Comparison of ENCODE assay signal across 12 cellular contexts in the genomic region with DNA sequence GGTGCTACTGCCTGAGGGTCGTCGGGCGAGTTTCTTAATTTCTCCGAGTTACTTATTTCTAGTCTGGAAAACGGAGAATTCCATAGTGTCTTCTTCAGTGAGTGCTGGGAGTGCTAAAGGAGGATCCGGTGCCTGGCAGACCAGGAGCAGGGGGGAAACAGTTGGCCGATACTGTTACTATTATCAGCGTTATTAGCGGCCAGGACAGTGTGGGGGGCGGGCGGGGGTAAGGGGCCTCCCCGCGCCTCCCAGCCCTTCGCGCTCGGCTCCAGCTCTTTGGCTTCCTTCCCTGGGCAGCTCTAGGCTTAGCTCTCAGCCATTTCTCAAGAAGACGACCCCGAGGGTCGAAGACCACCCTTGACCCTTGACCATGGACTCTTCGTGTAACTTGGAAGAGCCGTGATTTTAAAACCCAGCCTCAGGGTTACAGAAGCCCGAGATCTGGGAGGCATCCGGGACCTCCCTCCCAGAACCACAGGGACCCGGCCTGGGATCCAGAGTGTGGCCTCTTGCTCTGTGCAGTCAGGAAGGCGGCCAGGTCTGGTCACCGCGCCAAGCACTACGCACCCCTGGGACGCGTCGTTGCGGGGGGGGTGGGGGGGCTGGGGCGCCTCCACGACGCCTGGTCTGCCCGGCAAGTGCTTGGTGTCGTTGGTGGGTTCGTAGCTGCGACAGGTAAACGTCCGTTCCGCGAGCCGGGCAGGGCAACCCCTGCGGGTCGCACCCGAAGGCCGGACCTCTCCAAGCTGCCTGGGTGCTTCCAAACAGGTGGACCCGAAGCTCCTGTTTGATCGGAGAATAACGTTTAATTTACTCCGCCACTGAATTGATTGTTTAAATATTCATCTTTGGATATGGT. TPM values are rescaled to one million over a fixed set of nuclear protein-coding genes. Genes with fewer than 3 reads are reported as not detected.
DNase-seq lines count a peak whose midpoint lies in the region; ATAC-seq, FAIRE-seq and TF ChIP-seq lines count a peak whose summit lies in the region.
"Not testable (repeated sequence)": the region's sequence is repeated elsewhere in the genome, so short reads cannot be mapped to it uniquely, and the experiment has no call there.
"Had no signal": no experiment of that assay in that cellular context is flagged by ENCODE, and none has a peak within 500 bp of the region (broad histone marks: within the 10 kb centered on the region; RNA-seq: fewer than 3 reads in every experiment).

No MANE protein-coding gene starts in this region.

- ATAC-seq in GM12878 (peak; percentile 38; the same call in 2 of the 3 replicates), Right ventricle myocardium inferior (peak; percentile 48), right cardiac atrium (peak; percentile 50 to 78), HepG2 (peak; percentile 84)

- not testable (repeated sequence) for H3K27ac Mint-ChIP-seq in H9; osteocyte (ENCODE audit: unreplicated experiment)

- H3K14ac ChIP-seq in H9 (ENCODE audit: insufficient read depth, low read length), result not testable (repeated sequence)

- H3K4ac ChIP-seq in H9 (ENCODE audit: low read depth, low read length), result not testable (repeated sequence)

- H3K56ac ChIP-seq in H9 (ENCODE audit: insufficient read length, low read depth, low read length), result not testable (repeated sequence)

- intact Hi-C loops in GM12878 (cut with micrococcal nuclease; ENCODE audit: unreplicated experiment); Right ventricle myocardium inferior (cut with DNase I); right cardiac atrium (cut with DNase I); HepG2 (cut with micrococcal nuclease; ENCODE audit: unreplicated experiment); spleen (cut with DNase I; ENCODE audit: low total_unique reads): not testable (repeated sequence)

- not testable (repeated sequence) for H4K8ac ChIP-seq in H9 (replicated peaks; ENCODE audit: insufficient read length, low read depth, low read length)

- not testable (repeated sequence) for H3T11ph ChIP-seq in H9 (ENCODE audit: low read length)

- not testable (repeated sequence) for H4K20me1 ChIP-seq in H9 (ENCODE audit: control insufficient read depth, insufficient read depth, insufficient read length); GM12878 (ENCODE audit: control insufficient read depth, insufficient read depth); HepG2 (ENCODE audit: insufficient read depth, low read length)

- H2AK5ac ChIP-seq in H9 (ENCODE audit: insufficient read length, low read length), result not testable (repeated sequence)

- H3K4me2 ChIP-seq in H9 (ENCODE audit: insufficient read depth, insufficient read length, low read length); GM12878 (ENCODE audit: control insufficient read depth, insufficient read depth): not testable (repeated sequence)
- H3K4me2 ChIP-seq in HepG2 (ENCODE audit: low read depth, low read length), result 0 out of 2 replicates have a peak overlapping the region, but pooled peaks have one; percentile 12

- H2BK20ac ChIP-seq in H9 (ENCODE audit: low read depth, low read length, poor library complexity, severe bottlenecking), result not testable (repeated sequence)

- not testable (repeated sequence) for H3K4me3 Mint-ChIP-seq in H9; osteocyte (ENCODE audit: unreplicated experiment)

- peaks cover 13% of the 10 kb centered on the region for H3K27me3 Mint-ChIP-seq in H9 (ENCODE audit: low read depth)
- not testable (repeated sequence) for H3K27me3 Mint-ChIP-seq in osteocyte (ENCODE audit: unreplicated experiment)

- H3K27me3 ChIP-seq in H9 (ENCODE audit: insufficient read depth, low read length); GM12878 (replicated peaks in 1 of 2; ENCODE audit: control insufficient read depth in 2 of 2, insufficient read depth in 2 of 2, low read length in 1 of 2); right cardiac atrium (ENCODE audit: control insufficient read depth, insufficient read depth); HepG2 (ENCODE audit: control insufficient read depth in 1 of 2, insufficient read depth in 2 of 2, low read length in 2 of 2): not testable (repeated sequence)
- H3K27me3 ChIP-seq in spleen (replicated peaks in 1 of 7), result peaks cover 0 to 27% (median 0%) of the 10 kb centered on the region in 7 donors

- H2BK5ac ChIP-seq in H9 (ENCODE audit: insufficient read length, low read length), result not testable (repeated sequence)

- H3K23ac ChIP-seq in H9 (ENCODE audit: insufficient read length, low read depth, low read length), result not testable (repeated sequence)

- not testable (repeated sequence) for H2BK15ac ChIP-seq in H9 (ENCODE audit: low read depth, low read length)

- not testable (repeated sequence) for H3K36me3 Mint-ChIP-seq in H9 (ENCODE audit: insufficient read depth in 1 of 3, low read depth in 3 of 3); osteocyte (ENCODE audit: unreplicated experiment)

- H3K27ac ChIP-seq in H9 (ENCODE audit: insufficient read length, low read depth, low read length); GM12878 (ENCODE audit: control insufficient read depth, insufficient read depth); right cardiac atrium (ENCODE audit: low read length); HepG2 (ENCODE audit: extremely low read length, insufficient read depth, low read length); spleen: not testable (repeated sequence)

- not testable (repeated sequence) for H3K9me3 Mint-ChIP-seq in H9; osteocyte (ENCODE audit: unreplicated experiment)

- H4K91ac ChIP-seq in H9 (ENCODE audit: insufficient read length, low read depth, low read length), result not testable (repeated sequence)

- BruUV-seq in GM12878 (replicated peaks; lab: Mats Ljungman, UMichigan); HepG2 (replicated peaks; lab: Mats Ljungman, UMichigan): not testable (repeated sequence)

- not testable (repeated sequence) for H3K9ac ChIP-seq in H9 (ENCODE audit: extremely low read depth, insufficient read length, low read length); GM12878 (ENCODE audit: control insufficient read depth, insufficient read depth, low read length); HepG2 (ENCODE audit: insufficient read depth, low read depth, low read length)

- H4K5ac ChIP-seq in H9 (ENCODE audit: insufficient read length, low read depth, low read length), result not testable (repeated sequence)

- TF ChIP-seq POLR2A in GM12878 (IDR thresholded peaks at IDR 0.05; ENCODE audit: low read depth, low read length); HepG2 (IDR thresholded peaks at IDR 0.05; ENCODE audit: insufficient read depth in 1 of 2, low read depth in 2 of 2, low read length in 2 of 2); spleen (IDR thresholded peaks at IDR 0.05): not testable (repeated sequence)

- H3K23me2 ChIP-seq in H9 (ENCODE audit: insufficient read length, low read depth, low read length, poor library complexity, severe bottlenecking), result not testable (repeated sequence)

- H3K79me1 ChIP-seq in H9 (ENCODE audit: insufficient read depth, low read depth, low read length, poor library complexity, severe bottlenecking), result not testable (repeated sequence)

- in situ Hi-C loops in GM12878 (cut with MboI); HepG2 (cut with HindIII; ENCODE audit: extremely low pct_ligation_motif_present, low pct_unique_long_range_greater_than_20kb): not testable (repeated sequence)

- POLR2A ChIA-PET in GM12878 (lab: Charles Lee); HepG2 (lab: Yijun Ruan, JAX): not testable (repeated sequence)

- DNase-seq in H9 (peak; percentile 24), right cardiac atrium (peak in 2 of 3 donors; percentile 4 to 32), osteocyte (ENCODE audit: extremely low spot score, unreplicated experiment) (peak; percentile 77), spleen (peak; percentile 36)
- not testable (repeated sequence) for DNase-seq in GM12878 (ENCODE audit: low read depth, low spot score); Right ventricle myocardium inferior (ENCODE audit: missing footprints); HepG2 (ENCODE audit: low spot score)

- SMC1A ChIA-PET in GM12878 (lab: Charles Lee; ENCODE audit: uncharacterized antibody, unreplicated experiment), result not testable (repeated sequence)

- not testable (repeated sequence) for FAIRE-seq in GM12878 (lab: Jason Lieb, UNC); HepG2 (lab: Jason Lieb, UNC)

- TF ChIP-seq EP300 in GM12878 (IDR thresholded peaks at IDR 0.05; ENCODE audit: borderline replicate concordance in 1 of 2, control insufficient read depth in 1 of 2, low read depth in 2 of 2, low read length in 2 of 2); HepG2 (IDR thresholded peaks at IDR 0.05; ENCODE audit: low read depth in 2 of 2, low read length in 2 of 2); HepG2 (CRISPR knock-in tag; IDR thresholded peaks at IDR 0.05; ENCODE audit: borderline replicate concordance): not testable (repeated sequence)

- no CpG with 5 or more reads among the region's 52 CpGs for WGBS in H9 (ENCODE audit: extremely low coverage, insufficient read length, low lambda C conversion rate)
- WGBS in GM12878 (ENCODE audit: insufficient coverage, insufficient replicate concordance, low lambda C conversion rate, missing lambda C conversion rate), result 62% methylated on average over 33 of the region's 52 CpGs
- 27% methylated on average over 34 of the region's 52 CpGs for WGBS in right cardiac atrium
- WGBS in HepG2 (ENCODE audit: low lambda C conversion rate), result 62% methylated on average over 28 of the region's 52 CpGs
- WGBS in spleen, 5 donors, result 12 to 33% (median 27%) methylated on average over 7 to 35 of the region's 52 CpGs; no CpG with 5 or more reads in 1 of the 5 donors

- H3K79me2 ChIP-seq in H9 (ENCODE audit: insufficient read depth, low read length); GM12878 (ENCODE audit: control insufficient read depth, insufficient read depth, low read length); HepG2 (ENCODE audit: insufficient read depth, low read length): not testable (repeated sequence)

- not testable (repeated sequence) for H3K36me3 ChIP-seq in GM12878 (ENCODE audit: control insufficient read depth in 2 of 2, insufficient read depth in 2 of 2, low read length in 1 of 2); HepG2 (replicated peaks in 1 of 2; ENCODE audit: control insufficient read depth in 1 of 2, insufficient read depth in 2 of 2, low read length in 2 of 2); spleen

- H3K4me1 Mint-ChIP-seq in H9; osteocyte (ENCODE audit: unreplicated experiment): not testable (repeated sequence)

- CTCF ChIA-PET in GM12878 (lab: Yijun Ruan, JAX); HepG2 (lab: Yijun Ruan, JAX; ENCODE audit: low intra/inter-chr PET ratio, low total read pairs): not testable (repeated sequence)

- not testable (repeated sequence) for H3K18ac ChIP-seq in H9 (ENCODE audit: insufficient read length, low read depth, low read length)

- not testable (repeated sequence) for H2BK120ac ChIP-seq in H9 (ENCODE audit: low read depth, low read length, poor library complexity, severe bottlenecking)

- TF ChIP-seq RAD21 in GM12878 (IDR thresholded peaks at IDR 0.05; ENCODE audit: insufficient read depth, low read depth, low read length); HepG2 (CRISPR knock-in tag; IDR thresholded peaks at IDR 0.05): not testable (repeated sequence)

- not testable (repeated sequence) for H3K4me1 ChIP-seq in H9 (ENCODE audit: insufficient read depth, low read length); GM12878 (ENCODE audit: control insufficient read depth, insufficient read depth, low read length); right cardiac atrium (ENCODE audit: control insufficient read depth, insufficient read depth, low read length); HepG2 (ENCODE audit: insufficient read depth, low read length); spleen

- not testable (repeated sequence) for TF ChIP-seq CTCF in H9 (conservative IDR thresholded peaks at IDR 0.05); GM12878 (IDR thresholded peaks at IDR 0.05 in 2 of 3, conservative IDR thresholded peaks at IDR 0.05 in 1 of 3; ENCODE audit: control insufficient read depth in 2 of 3, extremely low read depth in 1 of 3, insufficient read depth in 1 of 3, low read depth in 3 of 3, low read length in 3 of 3); HepG2 (CRISPR knock-in tag; IDR thresholded peaks at IDR 0.05); osteocyte (IDR thresholded peaks at IDR 0.05); spleen (IDR thresholded peaks at IDR 0.05 in 8 of 11, conservative IDR thresholded peaks at IDR 0.05 in 3 of 11)

- not testable (repeated sequence) for H3K9me3 ChIP-seq in H9 (ENCODE audit: control insufficient read depth, low read depth, low read length); GM12878 (replicated peaks; ENCODE audit: control insufficient read depth, insufficient read depth, low read length); right cardiac atrium (ENCODE audit: control insufficient read depth, low read length); HepG2 (ENCODE audit: low read length); spleen

- not testable (repeated sequence) for H3K4me3 ChIP-seq in GM12878; right cardiac atrium (ENCODE audit: low read length); HepG2 (replicated peaks in 1 of 3; ENCODE audit: insufficient read depth in 1 of 3, low read depth in 2 of 3, low read length in 3 of 3); spleen

- RAD21 ChIA-PET in GM12878 (lab: Charles Lee; ENCODE audit: unreplicated experiment), result not testable (repeated sequence)

- H2AFZ ChIP-seq in H9 (ENCODE audit: low read length); GM12878 (ENCODE audit: control insufficient read depth, low read depth, low read length); HepG2 (ENCODE audit: low read length): not testable (repeated sequence)

- not testable (repeated sequence) for H2BK12ac ChIP-seq in H9 (ENCODE audit: insufficient read length, low read depth, low read length)

RNA-seq across cellular contexts. Expression of gene FOXD4L6, which starts 4.0 kb away (rescaled TPM):
- total RNA-seq in H9 (2021) (0.13 TPM in 1 of 2 replicates, not detected in the other), GM12878 (2014; rRNA removed) (not detected in 2 replicates), GM12878 (2014; rRNA removed; fragmentation: Illumina TruSeq; extraction: Trizol) (not detected in 2 replicates), GM12878 (2021) (not detected in 2 replicates), Right ventricle myocardium inferior (not detected), right cardiac atrium (not detected), HepG2 (2016; rRNA removed; fragmentation: Illumina TruSeq; extraction: Trizol) (0.11 TPM in 1 of 2 replicates, not detected in the other), osteocyte (not detected in 2 replicates), spleen (under 1 TPM in 1 of 7 donors, not detected in 6; 0.68 TPM)
- 0.44 TPM in 1 of 2 replicates, not detected in the other for total RNA-seq in GM12878 (2013; cell fraction: nucleolus; rRNA removed)
- not detected for polyA plus RNA-seq in GM12878 (2011; ENCODE audit: low read depth)
- polyA plus RNA-seq in GM12878 (2011; rRNA removed) (0.06 TPM in 1 of 2 replicates, not detected in the other), GM12878 (2014; fragmentation: Illumina TruSeq; extraction: Trizol) (not detected in 2 replicates), GM12878 (2014; fragmentation: Nextera tagmentation; extraction: Ambion mirVana) (not detected), GM12878 (2014; rRNA removed) (0.04 TPM in 1 of 2 replicates, not detected in the other), GM12878 (2016; fragmentation: Nextera tagmentation; extraction: Ambion mirVana) (not detected), right cardiac atrium (not detected), HepG2 (2011; rRNA removed) (0.13 TPM in 1 of 2 replicates, not detected in the other), spleen (under 1 TPM in 1 of 3 donors, not detected in 2; 0.04 TPM)
- 0.07 TPM in 1 of 2 replicates, not detected in the other for polyA plus RNA-seq in GM12878 (2011; cell fraction: cytosol; rRNA removed)
- 0.33 and 0.63 TPM in 2 replicates for polyA plus RNA-seq in GM12878 (2011; cell fraction: nucleus; rRNA removed)
- polyA plus RNA-seq in GM12878 (2012), result not detected in 2 replicates
- 0.26 TPM in 1 of 2 replicates, not detected in the other for polyA minus RNA-seq in GM12878 (2011; rRNA and poly(A)+ RNA removed)
- polyA minus RNA-seq in GM12878 (2011; cell fraction: cytosol; rRNA and poly(A)+ RNA removed), result not detected in 2 replicates
- 1.1 and 2.1 TPM in 2 replicates for polyA minus RNA-seq in GM12878 (2011; cell fraction: nucleus; rRNA and poly(A)+ RNA removed)
- 0.20 TPM in 1 of 2 replicates, not detected in the other for total RNA-seq in HepG2 (2016; cell fraction: cytosol; rRNA removed; fragmentation: Illumina TruSeq; extraction: Trizol; ENCODE audit: low read depth)
- total RNA-seq in HepG2 (2016; cell fraction: insoluble cytoplasmic fraction; rRNA removed; fragmentation: Illumina TruSeq; extraction: Trizol), result not detected in 2 replicates
- not detected in 2 replicates for total RNA-seq in HepG2 (2016; cell fraction: membrane; rRNA removed; fragmentation: Illumina TruSeq; extraction: Trizol)
- 0.44 TPM in 1 of 2 replicates, not detected in the other for total RNA-seq in HepG2 (2016; cell fraction: nucleus; rRNA removed; fragmentation: Illumina TruSeq; extraction: Trizol)
- 0.05 TPM in 1 of 2 replicates, not detected in the other for polyA plus RNA-seq in HepG2 (2011; cell fraction: cytosol; rRNA removed)
- 0.66 and 0.82 TPM in 2 replicates for polyA plus RNA-seq in HepG2 (2011; cell fraction: nucleus; rRNA removed)
- polyA plus RNA-seq in HepG2 (2012), result not detected in 2 replicates
- 0.15 TPM in 1 of 2 replicates, not detected in the other for polyA plus RNA-seq in HepG2 (2016; cell fraction: cytosol; fragmentation: Illumina TruSeq; extraction: Trizol; ENCODE audit: low read depth)
- polyA plus RNA-seq in HepG2 (2016; cell fraction: insoluble cytoplasmic fraction; fragmentation: Illumina TruSeq; extraction: Trizol; ENCODE audit: low read depth), result not detected in 2 replicates
- 0.13 TPM in 1 of 2 replicates, not detected in the other for polyA plus RNA-seq in HepG2 (2016; cell fraction: membrane; fragmentation: Illumina TruSeq; extraction: Trizol; ENCODE audit: low read depth)
- polyA plus RNA-seq in HepG2 (2016; cell fraction: nucleus; fragmentation: Illumina TruSeq; extraction: Trizol; ENCODE audit: insufficient read depth, low read depth), result 0.44 TPM in 1 of 2 replicates, not detected in the other
- polyA minus RNA-seq in HepG2 (2011; rRNA and poly(A)+ RNA removed; ENCODE audit: low replicate concordance), result 0.12 and 0.62 TPM in 2 replicates
- not detected in 2 replicates for polyA minus RNA-seq in HepG2 (2011; cell fraction: cytosol; rRNA and poly(A)+ RNA removed)
- polyA minus RNA-seq in HepG2 (2011; cell fraction: nucleus; rRNA and poly(A)+ RNA removed), result 1.0 and 1.6 TPM in 2 replicates
- total RNA-seq: A172; CD4-positive, CD25-positive, alpha-beta regulatory T cell; PC-3; RPMI7951 had no signal
- polyA plus RNA-seq: AG04450; CD4-positive, CD25-positive, alpha-beta regulatory T cell had no signal
